14 cellular contexts compared by ENCODE assay signal in genomic region chr2:71689393-71689792, GRCh38.
A peak's percentile ranks its signal among the peaks of the same experiment; 100 is the strongest.
DNase-seq lines count a peak whose midpoint lies in the region; ATAC-seq and TF ChIP-seq lines count a peak whose summit lies in the region.
"Had no signal": no experiment of that assay in that cellular context is flagged by ENCODE, and none has a peak within 500 bp of the region (broad histone marks: within the 10 kb centered on the region; RNA-seq: fewer than 3 reads in every experiment).

No MANE protein-coding gene starts in this region.

- H3K9me3 ChIP-seq in RWPE2 (ENCODE audit: severe bottlenecking) = no peaks in the 10 kb centered on the region
- H3K9me3 ChIP-seq in endodermal cell (ENCODE audit: control insufficient read depth, low read length) = no peaks in the 10 kb centered on the region

- ATAC-seq in Right ventricle myocardium superior (ENCODE audit: poor library complexity) (peak; percentile 65), Right ventricle myocardium inferior (no peak), RWPE2 (ENCODE audit: low read depth) (no peak), left ventricle myocardium superior (peak; percentile 65)
- no peak for ATAC-seq in activated CD8-positive, alpha-beta memory T cell treated with anti-CD3 and anti-CD28 coated beads, Interleukin-2, amount 10 ng/mL, durations not matched to agents 7 days and 5 days
- ATAC-seq: GM12878 had no signal

- H3K9ac ChIP-seq in endodermal cell (ENCODE audit: extremely low read depth, low read length, poor library complexity, severe bottlenecking) = no peak overlapping the region
- H3K9ac ChIP-seq: BLaER1 treated with 17β-estradiol and CSF1 and Interleukin-3, amounts not matched to agents 10 nM and 100 nM had no signal

- H3K27me3 ChIP-seq in RWPE2 (ENCODE audit: insufficient read depth, poor library complexity, severe bottlenecking) = no peaks in the 10 kb centered on the region
- H3K27me3 ChIP-seq in endodermal cell (ENCODE audit: control insufficient read depth, insufficient read depth, low read length, poor library complexity, severe bottlenecking) = no peaks in the 10 kb centered on the region
- H3K27me3 ChIP-seq: BLaER1 treated with 17β-estradiol and CSF1 and Interleukin-3, amounts not matched to agents 10 nM and 100 nM had no signal

- H3K9me3 Mint-ChIP-seq in activated CD8-positive, alpha-beta memory T cell treated with anti-CD3 and anti-CD28 coated beads, Interleukin-2, amount 10 ng/mL, durations not matched to agents 7 days and 5 days (ENCODE audit: low read depth) = no peaks in the 10 kb centered on the region
- no peaks in the 10 kb centered on the region for H3K9me3 Mint-ChIP-seq in endodermal cell
- H3K9me3 Mint-ChIP-seq: CD4-positive, alpha-beta T cell had no signal

- H3K27ac ChIP-seq in RWPE2 (ENCODE audit: poor library complexity, severe bottlenecking) (no peak overlapping the region), endodermal cell (ENCODE audit: low read depth, low read length) (no peak overlapping the region)
- H3K27ac ChIP-seq: BLaER1 treated with 17β-estradiol and CSF1 and Interleukin-3, amounts not matched to agents 10 nM and 100 nM; HL-60 had no signal

- H3K4me3 Mint-ChIP-seq in activated CD8-positive, alpha-beta memory T cell treated with anti-CD3 and anti-CD28 coated beads, Interleukin-2, amount 10 ng/mL, durations not matched to agents 7 days and 5 days = no peak overlapping the region
- no peak overlapping the region for H3K4me3 Mint-ChIP-seq in endodermal cell
- H3K4me3 Mint-ChIP-seq: CD4-positive, alpha-beta T cell had no signal

- H3K36me3 ChIP-seq in RWPE2 (ENCODE audit: low read depth) = no peaks in the 10 kb centered on the region
- no peaks in the 10 kb centered on the region for H3K36me3 ChIP-seq in endodermal cell (ENCODE audit: control insufficient read depth, insufficient read depth, low read length)

- no peaks in the 10 kb centered on the region for H3K36me3 Mint-ChIP-seq in activated CD8-positive, alpha-beta memory T cell treated with anti-CD3 and anti-CD28 coated beads, Interleukin-2, amount 10 ng/mL, durations not matched to agents 7 days and 5 days
- H3K36me3 Mint-ChIP-seq in endodermal cell (ENCODE audit: low read depth) = no peaks in the 10 kb centered on the region

- no peaks in the 10 kb centered on the region for H3K4me1 ChIP-seq in RWPE2 (ENCODE audit: insufficient read depth, poor library complexity, severe bottlenecking)
- peaks cover 3% of the 10 kb centered on the region for H3K4me1 ChIP-seq in endodermal cell (ENCODE audit: control insufficient read depth, insufficient read depth, low read length)

- TF ChIP-seq CTCF in RWPE2 (IDR thresholded peaks at IDR 0.05; ENCODE audit: poor library complexity, severe bottlenecking) (no peak), endodermal cell (conservative IDR thresholded peaks at IDR 0.05) (no peak)

- DNase-seq in Right ventricle myocardium superior = peak; percentile 52
- DNase-seq in Right ventricle myocardium inferior (ENCODE audit: missing footprints) = no peak
- peak; percentile 3 for DNase-seq in RWPE2 (ENCODE audit: low spot score)
- peak; percentile 63 for DNase-seq in left ventricle myocardium superior
- peak; percentile 11 for DNase-seq in posterior vena cava (ENCODE audit: low spot score)
- no peak for DNase-seq in activated CD8-positive, alpha-beta memory T cell treated with anti-CD3 and anti-CD28 coated beads, Interleukin-2, amount 10 ng/mL, durations not matched to agents 7 days and 5 days
- DNase-seq in endodermal cell = no peak
- DNase-seq: 8988T; Calu3; CD4-positive, alpha-beta T cell; DMS 273 treated with DMSO at 0.1 percent for 48 hours had no signal

- 71 to 74% methylated on average over 1 to 2 of the region's 2 CpGs for WGBS in endodermal cell (ENCODE audit: insufficient coverage in 1 of 2, insufficient read length in 1 of 2), 2 experiments

- peaks cover 2% of the 10 kb centered on the region for H3K27me3 Mint-ChIP-seq in activated CD8-positive, alpha-beta memory T cell treated with anti-CD3 and anti-CD28 coated beads, Interleukin-2, amount 10 ng/mL, durations not matched to agents 7 days and 5 days
- H3K27me3 Mint-ChIP-seq in endodermal cell (ENCODE audit: insufficient read depth) = peaks cover 8% of the 10 kb centered on the region
- H3K27me3 Mint-ChIP-seq: CD4-positive, alpha-beta T cell had no signal

- CTCF ChIA-PET in activated CD8-positive, alpha-beta memory T cell treated with anti-CD3 and anti-CD28 coated beads, Interleukin-2, amount 10 ng/mL, durations not matched to agents 7 days and 5 days (lab: Charles Lee) = no interaction called here

- no peak overlapping the region for H3K4me3 ChIP-seq in RWPE2 (ENCODE audit: severe bottlenecking)
- H3K4me3 ChIP-seq in endodermal cell (ENCODE audit: low read length) = no peak overlapping the region
- H3K4me3 ChIP-seq: BLaER1 treated with 17β-estradiol and CSF1 and Interleukin-3, amounts not matched to agents 10 nM and 100 nM; GM12878 had no signal

- intact Hi-C loops in Right ventricle myocardium superior (cut with DNase I) (no loop called here), Right ventricle myocardium inferior (cut with DNase I) (no loop called here), left ventricle myocardium superior (cut with micrococcal nuclease) (no loop called here), posterior vena cava (cut with DNase I) (no loop called here)

- H3K4me1 Mint-ChIP-seq in activated CD8-positive, alpha-beta memory T cell treated with anti-CD3 and anti-CD28 coated beads, Interleukin-2, amount 10 ng/mL, durations not matched to agents 7 days and 5 days = no peaks in the 10 kb centered on the region
- H3K4me1 Mint-ChIP-seq in endodermal cell = peaks cover 14% of the 10 kb centered on the region

- H3K27ac Mint-ChIP-seq in activated CD8-positive, alpha-beta memory T cell treated with anti-CD3 and anti-CD28 coated beads, Interleukin-2, amount 10 ng/mL, durations not matched to agents 7 days and 5 days = no peak overlapping the region
- H3K27ac Mint-ChIP-seq in endodermal cell = no peak overlapping the region
- H3K27ac Mint-ChIP-seq: CD4-positive, alpha-beta T cell had no signal

Comparison
In these comparisons a context has a peak if more than half of its experiments do, and no peak if none do; other contexts are left out.
1. ATAC-seq: peak in Right ventricle myocardium superior (single experiment) and left ventricle myocardium superior (single experiment); none in Right ventricle myocardium inferior (single experiment), RWPE2 (single experiment) and activated CD8-positive, alpha-beta memory T cell treated with anti-CD3 and anti-CD28 coated beads, Interleukin-2, amount 10 ng/mL, durations not matched to agents 7 days and 5 days (single experiment).
2. DNase-seq: peak in Right ventricle myocardium superior (single experiment), RWPE2 (single experiment), left ventricle myocardium superior (single experiment) and posterior vena cava (single experiment); none in Right ventricle myocardium inferior (single experiment), activated CD8-positive, alpha-beta memory T cell treated with anti-CD3 and anti-CD28 coated beads, Interleukin-2, amount 10 ng/mL, durations not matched to agents 7 days and 5 days (single experiment) and endodermal cell (single experiment).